In the genomic region with DNA sequence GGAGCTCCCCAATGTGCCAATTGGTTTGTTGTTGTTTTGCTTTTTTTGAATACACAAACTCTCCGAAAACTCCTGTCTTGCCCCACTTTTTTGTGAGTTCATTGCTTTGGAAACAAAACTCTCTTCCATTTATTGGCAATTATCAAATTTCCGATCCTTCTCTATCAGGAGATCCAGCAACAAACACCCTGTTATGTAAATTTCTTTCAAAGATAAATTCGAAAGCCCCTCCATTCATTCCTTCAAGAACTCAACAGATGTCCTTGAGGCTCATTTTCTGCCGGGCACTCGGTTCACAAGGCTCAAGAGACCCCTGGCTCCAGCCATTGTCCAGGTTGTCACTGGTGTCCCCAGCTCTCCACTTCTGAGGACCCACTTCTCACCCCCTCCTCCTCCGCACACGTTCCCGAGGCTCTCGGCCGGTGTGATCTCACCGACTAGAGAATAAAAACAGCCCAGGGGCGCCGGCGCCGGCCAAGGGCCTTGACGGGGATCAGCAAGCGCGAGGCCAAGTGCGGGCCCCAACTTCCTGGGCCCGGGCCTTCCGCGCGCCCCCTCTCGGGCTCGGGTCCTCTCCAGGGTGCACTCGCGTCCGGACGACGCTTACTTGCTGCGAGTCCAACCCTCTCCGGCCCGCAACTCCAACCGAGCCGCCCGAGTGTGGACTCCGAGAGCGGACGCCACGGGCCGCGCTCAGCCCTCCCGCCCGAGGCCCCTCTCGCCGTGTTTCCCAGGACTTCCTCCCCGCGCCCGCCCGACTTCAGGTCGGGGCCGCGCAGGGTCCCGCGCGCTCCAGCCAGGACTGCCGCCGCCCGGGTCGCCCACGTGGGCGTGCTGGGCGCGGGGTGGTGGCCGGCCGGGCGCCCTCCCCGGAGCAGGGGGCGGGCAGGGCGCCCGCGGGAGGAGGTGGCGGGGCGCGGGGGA, we compare ENCODE assay signal across 8 cellular contexts. TPM values are rescaled to one million over a fixed set of nuclear protein-coding genes. Genes with fewer than 3 reads are reported as not detected.
A peak's percentile ranks its signal among the peaks of the same experiment; 100 is the strongest.
DNase-seq lines count a peak whose midpoint lies in the region; ATAC-seq and TF ChIP-seq lines count a peak whose summit lies in the region.

No MANE protein-coding gene starts in this region.

- no peak for TF ChIP-seq CTCF in omental fat pad (IDR thresholded peaks at IDR 0.05)

- ATAC-seq in HG03097 (IDR thresholded peaks at IDR 0.05; ENCODE audit: low FRiP score, unreplicated experiment): peak; percentile 3
- ATAC-seq in omental fat pad (ENCODE audit: low FRiP score): no peak

- peak; percentile 55 for DNase-seq in NCI-H2196 (lab: John Stamatoyannopoulos, UW; ENCODE audit: unreplicated experiment)
- DNase-seq in NCI-H2196 treated with DMSO at 0.1 percent for 48 hours (lab: John Stamatoyannopoulos, UW; ENCODE audit: unreplicated experiment): no peak
- peak; percentile 75 for DNase-seq in UCSD-AML1 (lab: John Stamatoyannopoulos, UW; ENCODE audit: unreplicated experiment)
- no peak for DNase-seq in effector memory CD4-positive, alpha-beta T cell
- peak; percentile 67 for DNase-seq in ureter (ENCODE audit: low spot score)
- DNase-seq in omental fat pad (ENCODE audit: low spot score): no peak

- peaks cover 31% of the 10 kb centered on the region for H3K4me1 ChIP-seq in effector memory CD4-positive, alpha-beta T cell (ENCODE audit: control insufficient read depth, insufficient read depth, low read length, poor library complexity, severe bottlenecking)
- peaks cover 50% of the 10 kb centered on the region for H3K4me1 ChIP-seq in mucosa of stomach (ENCODE audit: control insufficient read depth, insufficient read depth, low read length)

- H3K36me3 ChIP-seq in effector memory CD4-positive, alpha-beta T cell (ENCODE audit: control insufficient read depth, insufficient read depth, low read length): no peaks in the 10 kb centered on the region
- no peaks in the 10 kb centered on the region for H3K36me3 ChIP-seq in mucosa of stomach (ENCODE audit: control insufficient read depth, insufficient read depth, low read length)

- H3K27me3 ChIP-seq in effector memory CD4-positive, alpha-beta T cell (replicated peaks; ENCODE audit: control insufficient read depth, insufficient read depth, low read length, poor library complexity, severe bottlenecking): no peaks in the 10 kb centered on the region
- no peaks in the 10 kb centered on the region for H3K27me3 ChIP-seq in mucosa of stomach (ENCODE audit: control insufficient read depth, insufficient read depth, low read length)

- peak overlapping the region; percentile 77 for H3K9ac ChIP-seq in mucosa of stomach (ENCODE audit: low read length)

- peak overlapping the region; percentile 81 for H3K27ac ChIP-seq in effector memory CD4-positive, alpha-beta T cell (ENCODE audit: insufficient read depth, low read length, poor library complexity, severe bottlenecking)

- no peaks in the 10 kb centered on the region for H3K9me3 ChIP-seq in effector memory CD4-positive, alpha-beta T cell (ENCODE audit: control insufficient read depth, low read length)
- H3K9me3 ChIP-seq in mucosa of stomach (ENCODE audit: control insufficient read depth, low read length): no peaks in the 10 kb centered on the region

- peak overlapping the region; percentile 95 for H3K4me3 ChIP-seq in effector memory CD4-positive, alpha-beta T cell (ENCODE audit: insufficient read depth, low read depth, low read length, poor library complexity, severe bottlenecking)
- peak overlapping the region; percentile 35 for H3K4me3 ChIP-seq in mucosa of stomach (ENCODE audit: low read length)

RNA-seq across cellular contexts. Expression of a gene that starts 0.5 kb away (rescaled TPM):
- total RNA-seq in ureter (124 TPM), omental fat pad (10 to 100 TPM; 30.9 to 58.1 (median 49.9) TPM)

Comparison
In these comparisons a context has a peak if more than half of its experiments do, and no peak if none do; other contexts are left out.
1. DNase-seq: peak in NCI-H2196 (single experiment), UCSD-AML1 (single experiment) and ureter (single experiment); none in NCI-H2196 treated with DMSO at 0.1 percent for 48 hours (single experiment), effector memory CD4-positive, alpha-beta T cell (0 of 3) and omental fat pad (single experiment).